ENCODE assay signal across 1 cellular context in genomic region chr2:138997849-138998517, GRCh38.
A peak's percentile ranks its signal among the peaks of the same experiment; 100 is the strongest.
TF ChIP-seq lines count a peak whose summit lies in the region.

No MANE protein-coding gene starts in this region.

TF ChIP-seq in SK-N-SH, 30 proteins besides CTCF, POLR2A, EP300 and RAD21 (continued from another document):
- 0 out of 2 replicates have a peak, but pooled peaks have one; percentile 14 for TF ChIP-seq PBX3 (IDR thresholded peaks at IDR 0.05)
